Comparison of ENCODE assay signal across 9 cellular contexts in genomic region chr15:67144609-67145306, GRCh38.
DNase-seq lines count a peak whose midpoint lies in the region; ATAC-seq and TF ChIP-seq lines count a peak whose summit lies in the region.
"Had no signal": no experiment of that assay in that cellular context is flagged by ENCODE, and none has a peak within 500 bp of the region (broad histone marks: within the 10 kb centered on the region; RNA-seq: fewer than 3 reads in every experiment).

No MANE protein-coding gene starts in this region.

- no TSS peak for BruUV-seq in Calu3 (replicated peaks; lab: Mats Ljungman, UMichigan)

- no peak for TF ChIP-seq CTCF in Calu3 (IDR thresholded peaks at IDR 0.05; ENCODE audit: unreplicated experiment)
- TF ChIP-seq CTCF in chondrocyte (IDR thresholded peaks at IDR 0.05) = no peak
- TF ChIP-seq CTCF in osteocyte (IDR thresholded peaks at IDR 0.05) = no peak

- H3K27me3 Mint-ChIP-seq in Calu3 (ENCODE audit: unreplicated experiment) = no peaks in the 10 kb centered on the region
- H3K27me3 Mint-ChIP-seq in chondrocyte (ENCODE audit: low read depth) = no peaks in the 10 kb centered on the region
- no peaks in the 10 kb centered on the region for H3K27me3 Mint-ChIP-seq in osteocyte (ENCODE audit: unreplicated experiment)

- H3K36me3 Mint-ChIP-seq in Calu3 (ENCODE audit: insufficient read depth, unreplicated experiment) (peaks cover 77% of the 10 kb centered on the region), chondrocyte (ENCODE audit: low read depth) (no peaks in the 10 kb centered on the region), osteocyte (ENCODE audit: unreplicated experiment) (no peaks in the 10 kb centered on the region)

- DNase-seq in Calu3 (no peak), MV-4-11 (lab: John Stamatoyannopoulos, UW) (peak; percentile 66), chondrocyte (ENCODE audit: low spot score) (no peak), osteocyte (ENCODE audit: extremely low spot score, unreplicated experiment) (no peak), foreskin melanocyte (no peak)
- no peak for DNase-seq in activated effector memory CD4-positive, alpha-beta T cell treated with anti-CD3 and anti-CD28 coated beads, Interleukin-2, amount 50 U/mL, for 16 hours
- no peak for DNase-seq in activated CD8-positive, alpha-beta memory T cell treated with anti-CD3 and anti-CD28 coated beads, Interleukin-2, amount 50 U/mL, for 4 hours

- no peaks in the 10 kb centered on the region for H3K9me3 Mint-ChIP-seq in Calu3 (ENCODE audit: low read depth, unreplicated experiment)
- H3K9me3 Mint-ChIP-seq in chondrocyte (ENCODE audit: low read depth) = no peaks in the 10 kb centered on the region
- H3K9me3 Mint-ChIP-seq in osteocyte (ENCODE audit: unreplicated experiment) = no peaks in the 10 kb centered on the region

- CTCF ChIA-PET in Calu3 (lab: Charles Lee) = interaction anchor here (2.3 kb wide), 1 partner anchor 10 kb away, joined by 7 read pairs; no protein-coding TSS in a partner anchor

- H3K4me1 Mint-ChIP-seq in Calu3 (ENCODE audit: low read depth, unreplicated experiment) (peaks cover 96% of the 10 kb centered on the region), chondrocyte (ENCODE audit: low read depth) (peaks cover 88% of the 10 kb centered on the region), osteocyte (ENCODE audit: unreplicated experiment) (peaks cover 96% of the 10 kb centered on the region)

- ATAC-seq in HG03159 (IDR thresholded peaks at IDR 0.05; ENCODE audit: unreplicated experiment) = no peak
- ATAC-seq: GM12878 had no signal

- H3K4me3 Mint-ChIP-seq in Calu3 (ENCODE audit: low read depth, unreplicated experiment) (no peak overlapping the region), chondrocyte (ENCODE audit: unreplicated experiment) (no peak overlapping the region), osteocyte (ENCODE audit: unreplicated experiment) (no peak overlapping the region)

- intact Hi-C loops in Calu3 (cut with micrococcal nuclease; ENCODE audit: unreplicated experiment) = no loop called here

- peak overlapping the region; percentile 74 for H3K27ac Mint-ChIP-seq in Calu3 (ENCODE audit: unreplicated experiment)
- H3K27ac Mint-ChIP-seq in chondrocyte (ENCODE audit: unreplicated experiment) = peak overlapping the region; percentile 68
- H3K27ac Mint-ChIP-seq in osteocyte (ENCODE audit: unreplicated experiment) = peak overlapping the region; percentile 41
